Comparison of ENCODE assay signal across 24 cellular contexts in genomic region chrX:14616876-14617275, GRCh38.
DNase-seq lines count a peak whose midpoint lies in the region; FAIRE-seq and TF ChIP-seq lines count a peak whose summit lies in the region.
"Had no signal": no experiment of that assay in that cellular context is flagged by ENCODE, and none has a peak within 500 bp of the region (broad histone marks: within the 10 kb centered on the region; RNA-seq: fewer than 3 reads in every experiment).

No MANE protein-coding gene starts in this region.

- no peak overlapping the region for H2BK15ac ChIP-seq in mesenchymal stem cell (ENCODE audit: low read depth, poor library complexity, severe bottlenecking)

- no peaks in the 10 kb centered on the region for H3K36me3 Mint-ChIP-seq in endodermal cell (ENCODE audit: low read depth)
- H3K36me3 Mint-ChIP-seq: CD4-positive, alpha-beta memory T cell; naive thymus-derived CD4-positive, alpha-beta T cell had no signal

- CTCF ChIA-PET in AG04449 (lab: Yijun Ruan, JAX) = interaction anchor here (1.2 kb wide), 1 partner anchor 13 kb away, joined by 3 read pairs; no protein-coding TSS in a partner anchor

- H2BK5ac ChIP-seq in mesenchymal stem cell (ENCODE audit: low read depth, low read length, poor library complexity, severe bottlenecking) = no peak overlapping the region

- DNase-seq in AG04449 (ENCODE audit: low read depth, low spot score) = peak; percentile 42
- DNase-seq in GM04503 (ENCODE audit: low read depth) = peak; percentile 78
- peak; percentile 37 for DNase-seq in endodermal cell
- peak; percentile 41 for DNase-seq in mesenchymal stem cell
- no peak for DNase-seq in tibial nerve (ENCODE audit: low spot score in 2 of 2)
- DNase-seq in small intestine = no peak
- no peak for DNase-seq in NCI-H2081 treated with DMSO at 0.1 percent for 48 hours (lab: John Stamatoyannopoulos, UW)
- no peak for DNase-seq in stimulated activated naive CD4-positive, alpha-beta T cell (lab: John Stamatoyannopoulos, UW)
- DNase-seq: ACHN; activated CD8-positive, alpha-beta T cell treated with anti-CD3 and anti-CD28 coated beads for 36 hours; activated gamma-delta T cell; activated T-cell treated with anti-CD3 and anti-CD28 coated beads for 4 hours; amygdala; CD4-positive, alpha-beta memory T cell; dorsolateral prefrontal cortex; kidney glomerular epithelial cell; MV-4-11; naive thymus-derived CD4-positive, alpha-beta T cell; ovary; PC-9; SHP77; substantia nigra had no signal

- no peak overlapping the region for H2AFZ ChIP-seq in mesenchymal stem cell (ENCODE audit: low read depth, low read length)
- H2AFZ ChIP-seq: PC-9 had no signal

- H3K4me1 Mint-ChIP-seq in endodermal cell = peaks cover 2% of the 10 kb centered on the region
- H3K4me1 Mint-ChIP-seq: CD4-positive, alpha-beta memory T cell; naive thymus-derived CD4-positive, alpha-beta T cell had no signal

- H2BK120ac ChIP-seq in mesenchymal stem cell (ENCODE audit: low read depth, low read length) = no peak overlapping the region

- H3K4me1 ChIP-seq in endodermal cell (ENCODE audit: control insufficient read depth, insufficient read depth, low read length) (no peaks in the 10 kb centered on the region), mesenchymal stem cell (ENCODE audit: control insufficient read depth, insufficient read depth, low read depth, low read length) (no peaks in the 10 kb centered on the region), tibial nerve (no peaks in the 10 kb centered on the region), small intestine (ENCODE audit: control insufficient read depth in 2 of 2, insufficient read depth in 1 of 2, low read depth in 1 of 2, low read length in 1 of 2) (no peaks in the 10 kb centered on the region)
- H3K4me1 ChIP-seq: right atrium auricular region had no signal

- H3K4me2 ChIP-seq in mesenchymal stem cell (ENCODE audit: low read length, poor library complexity, severe bottlenecking) = no peak overlapping the region
- H3K4me2 ChIP-seq: KMS-11, PC-9 had no signal

- no peak for FAIRE-seq in small intestine (lab: Jason Lieb, UNC)

- 76 to 83% methylated on average over 3 to 4 of the region's 4 CpGs for WGBS in endodermal cell (ENCODE audit: insufficient coverage in 1 of 2, insufficient read length in 1 of 2), 2 experiments
- 0% methylated on average over 1 of the region's 4 CpGs for WGBS in mesenchymal stem cell
- WGBS in tibial nerve, 2 donors = 54 to 67% methylated on average over 4 of the region's 4 CpGs
- WGBS in small intestine, 3 donors = 62 to 72% (median 67%) methylated on average over 4 of the region's 4 CpGs

- no peak overlapping the region for H3K4ac ChIP-seq in mesenchymal stem cell (ENCODE audit: low read depth in 1 of 2, low read length in 2 of 2)

- no peak overlapping the region for H3K23ac ChIP-seq in mesenchymal stem cell (ENCODE audit: low read length in 2 of 2)

- no peak overlapping the region for H3K9ac ChIP-seq in endodermal cell (ENCODE audit: extremely low read depth, low read length, poor library complexity, severe bottlenecking)
- no peak overlapping the region for H3K9ac ChIP-seq in mesenchymal stem cell (ENCODE audit: low read length)
- H3K9ac ChIP-seq: KMS-11 had no signal

- no peak overlapping the region for H3K4me3 Mint-ChIP-seq in endodermal cell
- H3K4me3 Mint-ChIP-seq: activated CD8-positive, alpha-beta T cell treated with anti-CD3 and anti-CD28 coated beads for 36 hours; CD4-positive, alpha-beta memory T cell; naive thymus-derived CD4-positive, alpha-beta T cell had no signal

- H3K14ac ChIP-seq in mesenchymal stem cell (ENCODE audit: low read length in 2 of 2) = no peak overlapping the region

- no peak overlapping the region for H3K18ac ChIP-seq in mesenchymal stem cell (ENCODE audit: low read depth in 1 of 2, low read length in 2 of 2)

- no peaks in the 10 kb centered on the region for H3K79me1 ChIP-seq in mesenchymal stem cell (replicated peaks; ENCODE audit: low read length, poor library complexity, severe bottlenecking)

- H3K9me3 ChIP-seq in endodermal cell (ENCODE audit: control insufficient read depth, low read length) = no peaks in the 10 kb centered on the region
- no peaks in the 10 kb centered on the region for H3K9me3 ChIP-seq in mesenchymal stem cell (ENCODE audit: control insufficient read depth, low read length)
- no peaks in the 10 kb centered on the region for H3K9me3 ChIP-seq in tibial nerve
- H3K9me3 ChIP-seq in small intestine (ENCODE audit: control insufficient read depth, low read depth) = no peaks in the 10 kb centered on the region
- H3K9me3 ChIP-seq: ovary, right atrium auricular region had no signal

- no peak for TF ChIP-seq EP300 in tibial nerve (IDR thresholded peaks at IDR 0.05)

- TF ChIP-seq POLR2A in tibial nerve (IDR thresholded peaks at IDR 0.05) = no peak

- POLR2A ChIA-PET in AG04449 (lab: Yijun Ruan, JAX) = no interaction called here

- H3K27me3 Mint-ChIP-seq in endodermal cell (ENCODE audit: insufficient read depth) = no peaks in the 10 kb centered on the region
- H3K27me3 Mint-ChIP-seq: activated CD8-positive, alpha-beta T cell treated with anti-CD3 and anti-CD28 coated beads for 36 hours; CD4-positive, alpha-beta memory T cell had no signal

- no peak overlapping the region for H4K8ac ChIP-seq in mesenchymal stem cell (ENCODE audit: low read length)

- H3K27me3 ChIP-seq in endodermal cell (ENCODE audit: control insufficient read depth, insufficient read depth, low read length, poor library complexity, severe bottlenecking) = no peaks in the 10 kb centered on the region
- no peaks in the 10 kb centered on the region for H3K27me3 ChIP-seq in mesenchymal stem cell (ENCODE audit: control insufficient read depth in 1 of 2, insufficient read depth in 1 of 2, low read length in 2 of 2)
- H3K27me3 ChIP-seq in tibial nerve = no peaks in the 10 kb centered on the region
- no peaks in the 10 kb centered on the region for H3K27me3 ChIP-seq in small intestine (ENCODE audit: control insufficient read depth in 2 of 2, insufficient read depth in 2 of 2, low read length in 2 of 2)
- H3K27me3 ChIP-seq: ovary, right atrium auricular region had no signal

- H3K4me3 ChIP-seq in AG04449 (ENCODE audit: low read depth, low read length) = no peak overlapping the region
- no peak overlapping the region for H3K4me3 ChIP-seq in endodermal cell (ENCODE audit: low read length)
- no peak overlapping the region for H3K4me3 ChIP-seq in mesenchymal stem cell (ENCODE audit: insufficient read depth in 1 of 2, low read depth in 1 of 2, low read length in 2 of 2)
- no peak overlapping the region for H3K4me3 ChIP-seq in tibial nerve
- H3K4me3 ChIP-seq in small intestine (ENCODE audit: low read depth in 1 of 2, low read length in 2 of 2) = no peak overlapping the region
- H3K4me3 ChIP-seq: dorsolateral prefrontal cortex, ovary, PC-9, right atrium auricular region had no signal

- H2BK12ac ChIP-seq in mesenchymal stem cell (ENCODE audit: low read length in 2 of 2) = no peak overlapping the region

- no peak overlapping the region for H4K91ac ChIP-seq in mesenchymal stem cell (ENCODE audit: low read length)

- no peak overlapping the region for H3K27ac ChIP-seq in endodermal cell (ENCODE audit: low read depth, low read length)
- H3K27ac ChIP-seq in mesenchymal stem cell (ENCODE audit: low read length, poor library complexity, severe bottlenecking) = no peak overlapping the region
- no peak overlapping the region for H3K27ac ChIP-seq in tibial nerve
- no peak overlapping the region for H3K27ac ChIP-seq in small intestine (ENCODE audit: low read depth in 1 of 2, low read length in 1 of 2)
- H3K27ac ChIP-seq: dorsolateral prefrontal cortex, KMS-11, ovary, PC-9, right atrium auricular region had no signal

- no peaks in the 10 kb centered on the region for H3K36me3 ChIP-seq in endodermal cell (ENCODE audit: control insufficient read depth, insufficient read depth, low read length)
- no peaks in the 10 kb centered on the region for H3K36me3 ChIP-seq in mesenchymal stem cell (ENCODE audit: control insufficient read depth in 1 of 2, insufficient read depth in 2 of 2, low read depth in 1 of 2, low read length in 2 of 2)
- no peaks in the 10 kb centered on the region for H3K36me3 ChIP-seq in tibial nerve
- H3K36me3 ChIP-seq in small intestine (ENCODE audit: control insufficient read depth in 2 of 2, insufficient read depth in 2 of 2, low read length in 2 of 2) = no peaks in the 10 kb centered on the region
- H3K36me3 ChIP-seq: ovary, right atrium auricular region had no signal

- peaks cover 43% of the 10 kb centered on the region for H3K9me3 Mint-ChIP-seq in endodermal cell

- TF ChIP-seq CTCF in AG04449 (IDR thresholded peaks at IDR 0.05; ENCODE audit: insufficient read depth, low read length, missing control alignments) = no peak
- TF ChIP-seq CTCF in endodermal cell (conservative IDR thresholded peaks at IDR 0.05) = no peak
- no peak for TF ChIP-seq CTCF in tibial nerve (IDR thresholded peaks at IDR 0.05)

- H3K27ac Mint-ChIP-seq in endodermal cell = no peak overlapping the region
- H3K27ac Mint-ChIP-seq: activated CD8-positive, alpha-beta T cell treated with anti-CD3 and anti-CD28 coated beads for 36 hours; CD4-positive, alpha-beta memory T cell; naive thymus-derived CD4-positive, alpha-beta T cell had no signal

- no peak overlapping the region for H2AK5ac ChIP-seq in mesenchymal stem cell (ENCODE audit: low read length, severe bottlenecking)

Comparison
In these comparisons a context has a peak if more than half of its experiments do, and no peak if none do; other contexts are left out.
1. DNase-seq: peak in AG04449 (single experiment), GM04503 (single experiment), endodermal cell (single experiment) and mesenchymal stem cell (single experiment); none in tibial nerve (0 of 2), small intestine (single experiment), NCI-H2081 treated with DMSO at 0.1 percent for 48 hours (single experiment) and stimulated activated naive CD4-positive, alpha-beta T cell (0 of 6).